Comparison of ENCODE assay signal across 1 cellular context in the genomic region with DNA sequence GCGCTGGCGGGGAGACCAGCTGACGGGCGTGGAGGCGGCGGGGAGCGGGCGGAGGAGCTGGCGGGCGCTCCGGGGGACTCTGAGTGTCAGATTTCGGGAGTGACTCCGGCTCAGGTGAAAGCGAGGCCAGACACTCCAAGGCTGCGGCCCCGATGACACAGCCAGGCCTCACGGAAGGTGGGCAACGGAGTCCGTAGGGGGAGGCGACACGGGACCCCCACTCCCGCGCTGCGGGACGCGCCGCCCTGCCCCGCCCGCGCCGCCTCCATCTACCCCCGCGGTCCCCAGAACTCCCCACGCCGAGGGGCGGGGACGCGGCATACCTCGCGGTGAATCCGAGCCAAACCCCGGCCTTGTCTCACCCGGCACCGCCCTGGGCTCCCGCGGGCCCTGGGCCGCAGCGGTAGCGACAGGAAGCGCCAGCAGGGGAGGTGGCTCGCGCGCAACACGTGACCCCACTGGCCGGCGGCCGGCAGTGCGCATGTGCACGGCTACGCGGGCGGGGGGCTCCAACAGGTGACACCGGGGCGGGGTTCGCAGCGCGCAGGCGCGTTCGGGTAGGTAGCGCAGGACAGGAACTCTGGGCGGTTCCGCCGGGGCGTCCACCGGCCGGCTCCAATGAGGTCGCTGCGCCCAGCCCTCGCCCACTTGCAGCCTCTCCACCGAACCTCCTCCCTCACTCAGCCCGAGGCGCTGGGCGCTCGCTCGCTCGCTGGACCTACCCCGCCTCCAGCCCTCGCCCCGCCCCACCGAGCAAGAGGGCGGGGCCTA.
A peak's percentile ranks its signal among the peaks of the same experiment; 100 is the strongest.
TF ChIP-seq lines count a peak whose summit lies in the region.

A gene with protein sequence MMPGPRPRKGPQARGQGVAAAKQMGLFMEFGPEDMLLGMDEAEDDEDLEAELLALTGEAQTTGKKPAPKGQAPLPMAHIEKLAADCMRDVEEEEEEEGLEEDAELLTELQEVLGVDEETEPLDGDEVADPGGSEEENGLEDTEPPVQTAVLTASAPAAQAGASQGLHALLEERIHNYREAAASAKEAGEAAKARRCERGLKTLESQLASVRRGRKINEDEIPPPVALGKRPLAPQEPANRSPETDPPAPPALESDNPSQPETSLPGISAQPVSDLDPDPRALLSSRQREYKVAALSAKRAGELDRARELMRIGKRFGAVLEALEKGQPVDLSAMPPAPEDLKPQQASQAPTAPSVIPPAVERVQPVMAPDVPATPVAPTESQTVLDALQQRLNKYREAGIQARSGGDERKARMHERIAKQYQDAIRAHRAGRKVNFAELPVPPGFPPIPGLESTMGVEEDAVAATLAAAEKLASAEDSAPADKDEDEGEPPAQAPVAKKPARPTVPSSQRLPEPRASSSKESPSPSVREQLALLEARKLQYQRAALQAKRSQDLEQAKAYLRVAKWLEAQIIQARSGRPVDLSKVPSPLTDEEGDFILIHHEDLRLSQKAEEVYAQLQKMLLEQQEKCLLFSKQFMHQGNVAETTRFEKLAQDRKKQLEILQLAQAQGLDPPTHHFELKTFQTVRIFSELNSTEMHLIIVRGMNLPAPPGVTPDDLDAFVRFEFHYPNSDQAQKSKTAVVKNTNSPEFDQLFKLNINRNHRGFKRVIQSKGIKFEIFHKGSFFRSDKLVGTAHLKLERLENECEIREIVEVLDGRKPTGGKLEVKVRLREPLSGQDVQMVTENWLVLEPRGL (minus strand): TSS at position 460 of the 771 bp plus-strand sequence. CDS start 1,585 bp downstream, outside the sequence.

TF ChIP-seq in HepG2, 621 proteins besides CTCF, POLR2A, EP300 and RAD21 (continued from another document and continues in another):
- TF ChIP-seq PPARG (CRISPR knock-in tag; conservative IDR thresholded peaks at IDR 0.05) (peak; percentile 15; the same call in 1 of the 2 replicates), SNAI1 (CRISPR knock-in tag; IDR thresholded peaks at IDR 0.05; ENCODE audit: borderline replicate concordance) (no peak), SP5 (CRISPR knock-in tag; IDR thresholded peaks at IDR 0.05; ENCODE audit: borderline replicate concordance, low read depth) (peak; percentile 15; the same call in 1 of the 2 replicates), SRSF4 (IDR thresholded peaks at IDR 0.05; ENCODE audit: low read depth, low read length, poor library complexity, severe bottlenecking) (no peak), ZNF557 (CRISPR knock-in tag; IDR thresholded peaks at IDR 0.05) (peak; percentile 88; the same call in 1 of the 2 replicates), ZNF234 (CRISPR knock-in tag; conservative IDR thresholded peaks at IDR 0.05) (no peak), AGO2 (optimal IDR thresholded peaks at IDR 0.05; ENCODE audit: low read depth, low read length) (peak; percentile 86), FOXA3 (CRISPR knock-in tag; IDR thresholded peaks at IDR 0.05) (no peak), SIX4 (CRISPR knock-in tag; IDR thresholded peaks at IDR 0.05) (no peak), GATA4 (IDR thresholded peaks at IDR 0.05; ENCODE audit: borderline replicate concordance, low read depth) (peak; percentile 59), XRCC5 (optimal IDR thresholded peaks at IDR 0.05; ENCODE audit: low read length) (peak; percentile 13), ZNF598 (CRISPR knock-in tag; IDR thresholded peaks at IDR 0.05; ENCODE audit: borderline replicate concordance) (no peak; the same call in 1 of the 2 replicates), ZNF629 (CRISPR knock-in tag; conservative IDR thresholded peaks at IDR 0.05) (peak; percentile 45), SALL1 (CRISPR knock-in tag; IDR thresholded peaks at IDR 0.05) (peak; percentile 86; the same call in 1 of the 2 replicates), YEATS2 (CRISPR knock-in tag; IDR thresholded peaks at IDR 0.05; ENCODE audit: borderline replicate concordance) (0 out of 2 replicates have a peak, but pooled peaks have one; percentile 15), TOE1 (CRISPR knock-in tag; IDR thresholded peaks at IDR 0.05) (0 out of 2 replicates have a peak, but pooled peaks have one; percentile 65), HNRNPL (IDR thresholded peaks at IDR 0.05; ENCODE audit: low read depth, low read length) (no peak), ZBTB7A (CRISPR knock-in tag; IDR thresholded peaks at IDR 0.05) (no peak), CHCHD3 (CRISPR knock-in tag; IDR thresholded peaks at IDR 0.05) (no peak), ARNT2 (CRISPR knock-in tag; IDR thresholded peaks at IDR 0.05; ENCODE audit: low read depth) (peak; percentile 79; the same call in 1 of the 2 replicates), ZNF616 (CRISPR knock-in tag; IDR thresholded peaks at IDR 0.05; ENCODE audit: low read depth) (no peak), ZNF737 (CRISPR knock-in tag; IDR thresholded peaks at IDR 0.05; ENCODE audit: borderline replicate concordance) (no peak), ZNF224 (CRISPR knock-in tag; IDR thresholded peaks at IDR 0.05) (no peak), MXI1 (IDR thresholded peaks at IDR 0.05; ENCODE audit: borderline replicate concordance, low read depth, low read length) (peak; percentile 53; the same call in 1 of the 3 replicates), CBX2 (IDR thresholded peaks at IDR 0.05; ENCODE audit: low read depth, low read length) (no peak), CBX2 (CRISPR knock-in tag; IDR thresholded peaks at IDR 0.05; ENCODE audit: low read depth) (no peak), AHR (CRISPR knock-in tag; IDR thresholded peaks at IDR 0.05) (no peak; the same call in 1 of the 2 replicates), ZNF282 (IDR thresholded peaks at IDR 0.05; ENCODE audit: partially characterized antibody) (no peak), MEF2D (CRISPR knock-in tag; IDR thresholded peaks at IDR 0.05) (no peak), ZNF674 (CRISPR knock-in tag; IDR thresholded peaks at IDR 0.05; ENCODE audit: low read depth) (no peak)
- TF ChIP-seq, protein P1, sequence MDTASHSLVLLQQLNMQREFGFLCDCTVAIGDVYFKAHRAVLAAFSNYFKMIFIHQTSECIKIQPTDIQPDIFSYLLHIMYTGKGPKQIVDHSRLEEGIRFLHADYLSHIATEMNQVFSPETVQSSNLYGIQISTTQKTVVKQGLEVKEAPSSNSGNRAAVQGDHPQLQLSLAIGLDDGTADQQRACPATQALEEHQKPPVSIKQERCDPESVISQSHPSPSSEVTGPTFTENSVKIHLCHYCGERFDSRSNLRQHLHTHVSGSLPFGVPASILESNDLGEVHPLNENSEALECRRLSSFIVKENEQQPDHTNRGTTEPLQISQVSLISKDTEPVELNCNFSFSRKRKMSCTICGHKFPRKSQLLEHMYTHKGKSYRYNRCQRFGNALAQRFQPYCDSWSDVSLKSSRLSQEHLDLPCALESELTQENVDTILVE (CRISPR knock-in tag; IDR thresholded peaks at IDR 0.05), result no peak
- TF ChIP-seq, protein P2, sequence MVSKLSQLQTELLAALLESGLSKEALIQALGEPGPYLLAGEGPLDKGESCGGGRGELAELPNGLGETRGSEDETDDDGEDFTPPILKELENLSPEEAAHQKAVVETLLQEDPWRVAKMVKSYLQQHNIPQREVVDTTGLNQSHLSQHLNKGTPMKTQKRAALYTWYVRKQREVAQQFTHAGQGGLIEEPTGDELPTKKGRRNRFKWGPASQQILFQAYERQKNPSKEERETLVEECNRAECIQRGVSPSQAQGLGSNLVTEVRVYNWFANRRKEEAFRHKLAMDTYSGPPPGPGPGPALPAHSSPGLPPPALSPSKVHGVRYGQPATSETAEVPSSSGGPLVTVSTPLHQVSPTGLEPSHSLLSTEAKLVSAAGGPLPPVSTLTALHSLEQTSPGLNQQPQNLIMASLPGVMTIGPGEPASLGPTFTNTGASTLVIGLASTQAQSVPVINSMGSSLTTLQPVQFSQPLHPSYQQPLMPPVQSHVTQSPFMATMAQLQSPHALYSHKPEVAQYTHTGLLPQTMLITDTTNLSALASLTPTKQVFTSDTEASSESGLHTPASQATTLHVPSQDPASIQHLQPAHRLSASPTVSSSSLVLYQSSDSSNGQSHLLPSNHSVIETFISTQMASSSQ (IDR thresholded peaks at IDR 0.05; ENCODE audit: low read depth), result no peak
- TF ChIP-seq, protein P2 (CRISPR knock-in tag; IDR thresholded peaks at IDR 0.05; ENCODE audit: borderline replicate concordance), result peak; percentile 62; the same call in 1 of the 2 replicates
- TF ChIP-seq, protein P3, sequence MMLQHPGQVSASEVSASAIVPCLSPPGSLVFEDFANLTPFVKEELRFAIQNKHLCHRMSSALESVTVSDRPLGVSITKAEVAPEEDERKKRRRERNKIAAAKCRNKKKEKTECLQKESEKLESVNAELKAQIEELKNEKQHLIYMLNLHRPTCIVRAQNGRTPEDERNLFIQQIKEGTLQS (CRISPR knock-in tag; IDR thresholded peaks at IDR 0.05), result no peak
- TF ChIP-seq, protein P4, sequence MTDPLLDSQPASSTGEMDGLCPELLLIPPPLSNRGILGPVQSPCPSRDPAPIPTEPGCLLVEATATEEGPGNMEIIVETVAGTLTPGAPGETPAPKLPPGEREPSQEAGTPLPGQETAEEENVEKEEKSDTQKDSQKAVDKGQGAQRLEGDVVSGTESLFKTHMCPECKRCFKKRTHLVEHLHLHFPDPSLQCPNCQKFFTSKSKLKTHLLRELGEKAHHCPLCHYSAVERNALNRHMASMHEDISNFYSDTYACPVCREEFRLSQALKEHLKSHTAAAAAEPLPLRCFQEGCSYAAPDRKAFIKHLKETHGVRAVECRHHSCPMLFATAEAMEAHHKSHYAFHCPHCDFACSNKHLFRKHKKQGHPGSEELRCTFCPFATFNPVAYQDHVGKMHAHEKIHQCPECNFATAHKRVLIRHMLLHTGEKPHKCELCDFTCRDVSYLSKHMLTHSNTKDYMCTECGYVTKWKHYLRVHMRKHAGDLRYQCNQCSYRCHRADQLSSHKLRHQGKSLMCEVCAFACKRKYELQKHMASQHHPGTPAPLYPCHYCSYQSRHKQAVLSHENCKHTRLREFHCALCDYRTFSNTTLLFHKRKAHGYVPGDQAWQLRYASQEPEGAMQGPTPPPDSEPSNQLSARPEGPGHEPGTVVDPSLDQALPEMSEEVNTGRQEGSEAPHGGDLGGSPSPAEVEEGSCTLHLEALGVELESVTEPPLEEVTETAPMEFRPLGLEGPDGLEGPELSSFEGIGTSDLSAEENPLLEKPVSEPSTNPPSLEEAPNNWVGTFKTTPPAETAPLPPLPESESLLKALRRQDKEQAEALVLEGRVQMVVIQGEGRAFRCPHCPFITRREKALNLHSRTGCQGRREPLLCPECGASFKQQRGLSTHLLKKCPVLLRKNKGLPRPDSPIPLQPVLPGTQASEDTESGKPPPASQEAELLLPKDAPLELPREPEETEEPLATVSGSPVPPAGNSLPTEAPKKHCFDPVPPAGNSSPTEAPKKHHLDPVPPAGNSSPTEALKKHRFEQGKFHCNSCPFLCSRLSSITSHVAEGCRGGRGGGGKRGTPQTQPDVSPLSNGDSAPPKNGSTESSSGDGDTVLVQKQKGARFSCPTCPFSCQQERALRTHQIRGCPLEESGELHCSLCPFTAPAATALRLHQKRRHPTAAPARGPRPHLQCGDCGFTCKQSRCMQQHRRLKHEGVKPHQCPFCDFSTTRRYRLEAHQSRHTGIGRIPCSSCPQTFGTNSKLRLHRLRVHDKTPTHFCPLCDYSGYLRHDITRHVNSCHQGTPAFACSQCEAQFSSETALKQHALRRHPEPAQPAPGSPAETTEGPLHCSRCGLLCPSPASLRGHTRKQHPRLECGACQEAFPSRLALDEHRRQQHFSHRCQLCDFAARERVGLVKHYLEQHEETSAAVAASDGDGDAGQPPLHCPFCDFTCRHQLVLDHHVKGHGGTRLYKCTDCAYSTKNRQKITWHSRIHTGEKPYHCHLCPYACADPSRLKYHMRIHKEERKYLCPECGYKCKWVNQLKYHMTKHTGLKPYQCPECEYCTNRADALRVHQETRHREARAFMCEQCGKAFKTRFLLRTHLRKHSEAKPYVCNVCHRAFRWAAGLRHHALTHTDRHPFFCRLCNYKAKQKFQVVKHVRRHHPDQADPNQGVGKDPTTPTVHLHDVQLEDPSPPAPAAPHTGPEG (CRISPR knock-in tag; IDR thresholded peaks at IDR 0.05), result peak; percentile 82; the same call in 1 of the 2 replicates
- TF ChIP-seq, protein P5, sequence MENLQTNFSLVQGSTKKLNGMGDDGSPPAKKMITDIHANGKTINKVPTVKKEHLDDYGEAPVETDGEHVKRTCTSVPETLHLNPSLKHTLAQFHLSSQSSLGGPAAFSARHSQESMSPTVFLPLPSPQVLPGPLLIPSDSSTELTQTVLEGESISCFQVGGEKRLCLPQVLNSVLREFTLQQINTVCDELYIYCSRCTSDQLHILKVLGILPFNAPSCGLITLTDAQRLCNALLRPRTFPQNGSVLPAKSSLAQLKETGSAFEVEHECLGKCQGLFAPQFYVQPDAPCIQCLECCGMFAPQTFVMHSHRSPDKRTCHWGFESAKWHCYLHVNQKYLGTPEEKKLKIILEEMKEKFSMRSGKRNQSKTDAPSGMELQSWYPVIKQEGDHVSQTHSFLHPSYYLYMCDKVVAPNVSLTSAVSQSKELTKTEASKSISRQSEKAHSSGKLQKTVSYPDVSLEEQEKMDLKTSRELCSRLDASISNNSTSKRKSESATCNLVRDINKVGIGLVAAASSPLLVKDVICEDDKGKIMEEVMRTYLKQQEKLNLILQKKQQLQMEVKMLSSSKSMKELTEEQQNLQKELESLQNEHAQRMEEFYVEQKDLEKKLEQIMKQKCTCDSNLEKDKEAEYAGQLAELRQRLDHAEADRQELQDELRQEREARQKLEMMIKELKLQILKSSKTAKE (CRISPR knock-in tag; IDR thresholded peaks at IDR 0.05; ENCODE audit: borderline replicate concordance), result no peak
- TF ChIP-seq, protein P6, sequence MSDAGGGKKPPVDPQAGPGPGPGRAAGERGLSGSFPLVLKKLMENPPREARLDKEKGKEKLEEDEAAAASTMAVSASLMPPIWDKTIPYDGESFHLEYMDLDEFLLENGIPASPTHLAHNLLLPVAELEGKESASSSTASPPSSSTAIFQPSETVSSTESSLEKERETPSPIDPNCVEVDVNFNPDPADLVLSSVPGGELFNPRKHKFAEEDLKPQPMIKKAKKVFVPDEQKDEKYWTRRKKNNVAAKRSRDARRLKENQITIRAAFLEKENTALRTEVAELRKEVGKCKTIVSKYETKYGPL (CRISPR knock-in tag; IDR thresholded peaks at IDR 0.05), result peak; percentile 78; the same call in 1 of the 2 replicates
- TF ChIP-seq, protein P7, sequence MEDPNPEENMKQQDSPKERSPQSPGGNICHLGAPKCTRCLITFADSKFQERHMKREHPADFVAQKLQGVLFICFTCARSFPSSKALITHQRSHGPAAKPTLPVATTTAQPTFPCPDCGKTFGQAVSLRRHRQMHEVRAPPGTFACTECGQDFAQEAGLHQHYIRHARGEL (CRISPR knock-in tag; IDR thresholded peaks at IDR 0.05), result no peak
- TF ChIP-seq, protein P8, sequence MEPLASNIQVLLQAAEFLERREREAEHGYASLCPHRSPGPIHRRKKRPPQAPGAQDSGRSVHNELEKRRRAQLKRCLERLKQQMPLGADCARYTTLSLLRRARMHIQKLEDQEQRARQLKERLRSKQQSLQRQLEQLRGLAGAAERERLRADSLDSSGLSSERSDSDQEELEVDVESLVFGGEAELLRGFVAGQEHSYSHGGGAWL (CRISPR knock-in tag; IDR thresholded peaks at IDR 0.05), result peak; percentile 95; the same call in 1 of the 2 replicates
